Comparison of ENCODE assay signal across 1 cellular context in genomic region chr2:178873912-178874311, GRCh38.
TF ChIP-seq lines count a peak whose summit lies in the region.

No MANE protein-coding gene starts in this region.

TF ChIP-seq in GM23338, 12 proteins besides CTCF, POLR2A, EP300 and RAD21 (continued from another document):
- no peak for TF ChIP-seq EZH2phosphoT487 (IDR thresholded peaks at IDR 0.05; ENCODE audit: unreplicated experiment)
- TF ChIP-seq ZNF114 (CRISPR knock-in tag; IDR thresholded peaks at IDR 0.05), result no peak
- TF ChIP-seq ZNF462 (CRISPR knock-in tag; IDR thresholded peaks at IDR 0.05), result no peak
- TF ChIP-seq CREB1 (CRISPR knock-in tag; IDR thresholded peaks at IDR 0.05; ENCODE audit: low read depth), result no peak
